Comparison of ENCODE assay signal across 19 cellular contexts in genomic region chr20:4708036-4708435, GRCh38. TPM values are rescaled to one million over a fixed set of nuclear protein-coding genes. Genes with fewer than 3 reads are reported as not detected.
DNase-seq lines count a peak whose midpoint lies in the region; ATAC-seq, FAIRE-seq and TF ChIP-seq lines count a peak whose summit lies in the region.
"Had no signal": no experiment of that assay in that cellular context is flagged by ENCODE, and none has a peak within 500 bp of the region (broad histone marks: within the 10 kb centered on the region; RNA-seq: fewer than 3 reads in every experiment).

No MANE protein-coding gene starts in this region.

- H3K4me1 ChIP-seq in HepG2 (ENCODE audit: insufficient read depth, low read length) (peaks cover 16% of the 10 kb centered on the region), right lobe of liver (no peaks in the 10 kb centered on the region), trophoblast cell (ENCODE audit: control insufficient read depth in 1 of 2, insufficient read depth in 2 of 2, low read length in 2 of 2) (peaks cover 0 to 5% of the 10 kb centered on the region in 2 experiments), testis (peaks cover 9% of the 10 kb centered on the region)

- H2BK5ac ChIP-seq in trophoblast cell (ENCODE audit: low read depth, low read length, poor library complexity) = no peak overlapping the region

- no peak overlapping the region for H3K4ac ChIP-seq in trophoblast cell (ENCODE audit: low read depth, low read length)

- intact Hi-C loops in HepG2 (cut with micrococcal nuclease; ENCODE audit: unreplicated experiment) (no loop called here), right lobe of liver (cut with DNase I) (no loop called here), testis (cut with DNase I; ENCODE audit: low total_unique reads) (no loop called here)

- no peak overlapping the region for H4K91ac ChIP-seq in trophoblast cell (ENCODE audit: low read depth, low read length)

- H3K9me3 ChIP-seq in HepG2 (ENCODE audit: low read length) = no peaks in the 10 kb centered on the region
- no peaks in the 10 kb centered on the region for H3K9me3 ChIP-seq in right lobe of liver
- no peaks in the 10 kb centered on the region for H3K9me3 ChIP-seq in trophoblast cell (ENCODE audit: insufficient read depth, low read depth, low read length)
- H3K9me3 ChIP-seq in testis = no peaks in the 10 kb centered on the region
- H3K9me3 ChIP-seq: Caco-2 had no signal

- H3K27ac ChIP-seq in HepG2 (ENCODE audit: extremely low read length, insufficient read depth, low read length) = no peak overlapping the region
- no peak overlapping the region for H3K27ac ChIP-seq in right lobe of liver
- H3K27ac ChIP-seq in trophoblast cell (ENCODE audit: low read depth, low read length) = no peak overlapping the region
- no peak overlapping the region for H3K27ac ChIP-seq in testis
- H3K27ac ChIP-seq: GM23248 had no signal

- no peak overlapping the region for H3K18ac ChIP-seq in trophoblast cell (ENCODE audit: low read length)

- H2AK5ac ChIP-seq in trophoblast cell (ENCODE audit: low read length) = no peak overlapping the region

- DNase-seq in HepG2 (ENCODE audit: low spot score) = no peak
- no peak for DNase-seq in right lobe of liver
- DNase-seq in left lobe of liver (ENCODE audit: low spot score) = peak; percentile 16
- no peak for DNase-seq in trophoblast cell
- no peak for DNase-seq in testis
- no peak for DNase-seq in NCI-H2029 (lab: John Stamatoyannopoulos, UW)
- no peak for DNase-seq in COLO668 (lab: John Stamatoyannopoulos, UW; ENCODE audit: unreplicated experiment)
- DNase-seq: 8988T; Caco-2; CD4-positive, alpha-beta memory T cell; DMS153; DND-41; GM23248; H7; HCEC 1CT had no signal

- TF ChIP-seq EP300 in HepG2 (IDR thresholded peaks at IDR 0.05; ENCODE audit: low read depth in 2 of 2, low read length in 2 of 2) (no peak), HepG2 (CRISPR knock-in tag; IDR thresholded peaks at IDR 0.05; ENCODE audit: borderline replicate concordance) (no peak)

- in situ Hi-C loops in HepG2 (cut with HindIII; ENCODE audit: extremely low pct_ligation_motif_present, low pct_unique_long_range_greater_than_20kb) = no loop called here

- no peaks in the 10 kb centered on the region for H4K20me1 ChIP-seq in HepG2 (ENCODE audit: insufficient read depth, low read length)

- ATAC-seq in HepG2 (no peak), right lobe of liver (no peak), left lobe of liver (no peak)

- no peak overlapping the region for H2BK12ac ChIP-seq in trophoblast cell (ENCODE audit: low read length)

- H3K36me3 ChIP-seq in HepG2 (replicated peaks in 1 of 2; ENCODE audit: control insufficient read depth in 1 of 2, insufficient read depth in 2 of 2, low read length in 2 of 2) = no peaks in the 10 kb centered on the region
- no peaks in the 10 kb centered on the region for H3K36me3 ChIP-seq in right lobe of liver
- H3K36me3 ChIP-seq in trophoblast cell (ENCODE audit: control insufficient read depth in 1 of 2, insufficient read depth in 2 of 2, low read length in 2 of 2) = no peaks in the 10 kb centered on the region
- H3K36me3 ChIP-seq in testis (ENCODE audit: low read depth, missing control alignments) = no peaks in the 10 kb centered on the region

- H2AFZ ChIP-seq in HepG2 (ENCODE audit: low read length) = no peak overlapping the region
- no peak overlapping the region for H2AFZ ChIP-seq in trophoblast cell (ENCODE audit: insufficient read depth, low read length, poor library complexity)
- H2AFZ ChIP-seq: GM23248 had no signal

- H3K79me1 ChIP-seq in trophoblast cell (ENCODE audit: low read length) = peaks cover 4% of the 10 kb centered on the region

- peak; percentile 15 for FAIRE-seq in HepG2 (lab: Jason Lieb, UNC)
- FAIRE-seq: G401.6, GM12892, H1 had no signal

- H3K4me3 ChIP-seq in HepG2 (replicated peaks in 1 of 3; ENCODE audit: insufficient read depth in 1 of 3, low read depth in 2 of 3, low read length in 3 of 3) (no peak overlapping the region), right lobe of liver (no peak overlapping the region), trophoblast cell (ENCODE audit: low read depth, low read length) (peak overlapping the region; percentile 37), testis (no peak overlapping the region)
- H3K4me3 ChIP-seq: GM23248 had no signal

- no peak overlapping the region for H3K23ac ChIP-seq in trophoblast cell (ENCODE audit: low read length)

- H4K12ac ChIP-seq in trophoblast cell (ENCODE audit: low read depth, low read length) = no peak overlapping the region

- TF ChIP-seq RAD21 in HepG2 (CRISPR knock-in tag; IDR thresholded peaks at IDR 0.05) = no peak

- TF ChIP-seq CTCF in HepG2 (CRISPR knock-in tag; IDR thresholded peaks at IDR 0.05) (no peak), right lobe of liver (IDR thresholded peaks at IDR 0.05) (no peak), testis (IDR thresholded peaks at IDR 0.05) (no peak)

- POLR2A ChIA-PET in HepG2 (lab: Yijun Ruan, JAX) = no interaction called here

- no peak overlapping the region for H3K14ac ChIP-seq in trophoblast cell (ENCODE audit: low read length)

- no peaks in the 10 kb centered on the region for H3K79me2 ChIP-seq in HepG2 (ENCODE audit: insufficient read depth, low read length)
- no peaks in the 10 kb centered on the region for H3K79me2 ChIP-seq in trophoblast cell (ENCODE audit: control insufficient read depth, insufficient read depth, low read length, poor library complexity)

- H2BK120ac ChIP-seq in trophoblast cell (ENCODE audit: insufficient read depth, low read length, poor library complexity) = no peak overlapping the region

- CTCF ChIA-PET in HepG2 (lab: Yijun Ruan, JAX; ENCODE audit: low intra/inter-chr PET ratio, low total read pairs) = no interaction called here

- H3K9ac ChIP-seq in HepG2 (ENCODE audit: insufficient read depth, low read depth, low read length) = no peak overlapping the region
- H3K9ac ChIP-seq in trophoblast cell (ENCODE audit: low read length) = no peak overlapping the region
- H3K9ac ChIP-seq: GM23248 had no signal

- TF ChIP-seq POLR2A in HepG2 (IDR thresholded peaks at IDR 0.05; ENCODE audit: insufficient read depth in 1 of 2, low read depth in 2 of 2, low read length in 2 of 2) = no peak
- no peak for TF ChIP-seq POLR2A in right lobe of liver (IDR thresholded peaks at IDR 0.05)
- no peak for TF ChIP-seq POLR2A in testis (IDR thresholded peaks at IDR 0.05)

- H4K8ac ChIP-seq in trophoblast cell (ENCODE audit: low read depth, low read length) = no peak overlapping the region

- H3K27me3 ChIP-seq in HepG2 (ENCODE audit: control insufficient read depth in 1 of 2, insufficient read depth in 2 of 2, low read length in 2 of 2) = peaks cover 0 to 32% of the 10 kb centered on the region in 2 experiments; a peak in 4 of 5 replicates
- H3K27me3 ChIP-seq in right lobe of liver = no peaks in the 10 kb centered on the region
- H3K27me3 ChIP-seq in trophoblast cell (ENCODE audit: insufficient read depth, low read length) = no peaks in the 10 kb centered on the region
- no peaks in the 10 kb centered on the region for H3K27me3 ChIP-seq in testis

- WGBS in HepG2 (ENCODE audit: low lambda C conversion rate) = 17% methylated on average over 3 of the region's 3 CpGs
- WGBS in right lobe of liver (ENCODE audit: insufficient coverage, low coverage, low lambda C conversion rate, missing lambda C conversion rate) = 74% methylated on average over 3 of the region's 3 CpGs
- WGBS in trophoblast cell (ENCODE audit: extremely low coverage, insufficient coverage, insufficient read length) = no CpG with 5 or more reads among the region's 3 CpGs
- WGBS in testis, 2 donors = 67 to 80% methylated on average over 3 of the region's 3 CpGs

- BruUV-seq in HepG2 (replicated peaks; lab: Mats Ljungman, UMichigan) = no TSS peak

- H3K4me2 ChIP-seq in HepG2 (ENCODE audit: low read depth, low read length) (no peak overlapping the region), trophoblast cell (ENCODE audit: low read length) (no peak overlapping the region)

RNA-seq across cellular contexts. Expression of gene PRND, which starts 13.7 kb away (rescaled TPM):
- total RNA-seq in HepG2 (2016; rRNA removed; fragmentation: Illumina TruSeq; extraction: Trizol) (not detected in 2 replicates), right lobe of liver (not detected), left lobe of liver (not detected), testis (100 to 1,000 TPM; 431 to 729 TPM)
- total RNA-seq in HepG2 (2016; cell fraction: cytosol; rRNA removed; fragmentation: Illumina TruSeq; extraction: Trizol; ENCODE audit: low read depth) = not detected in 2 replicates
- not detected in 2 replicates for total RNA-seq in HepG2 (2016; cell fraction: insoluble cytoplasmic fraction; rRNA removed; fragmentation: Illumina TruSeq; extraction: Trizol)
- total RNA-seq in HepG2 (2016; cell fraction: membrane; rRNA removed; fragmentation: Illumina TruSeq; extraction: Trizol) = not detected in 2 replicates
- not detected in 2 replicates for total RNA-seq in HepG2 (2016; cell fraction: nucleus; rRNA removed; fragmentation: Illumina TruSeq; extraction: Trizol)
- polyA plus RNA-seq in HepG2 (2011; rRNA removed) (not detected in 2 replicates), testis (ENCODE audit: insufficient read depth, low read depth, low replicate concordance) (147 TPM)
- polyA plus RNA-seq in HepG2 (2011; cell fraction: cytosol; rRNA removed) = not detected in 2 replicates
- polyA plus RNA-seq in HepG2 (2011; cell fraction: nucleus; rRNA removed) = not detected in 2 replicates
- polyA plus RNA-seq in HepG2 (2012) = not detected in 2 replicates
- not detected in 2 replicates for polyA plus RNA-seq in HepG2 (2016; cell fraction: cytosol; fragmentation: Illumina TruSeq; extraction: Trizol; ENCODE audit: low read depth)
- not detected in 2 replicates for polyA plus RNA-seq in HepG2 (2016; cell fraction: insoluble cytoplasmic fraction; fragmentation: Illumina TruSeq; extraction: Trizol; ENCODE audit: low read depth)
- polyA plus RNA-seq in HepG2 (2016; cell fraction: membrane; fragmentation: Illumina TruSeq; extraction: Trizol; ENCODE audit: low read depth) = not detected in 2 replicates
- polyA plus RNA-seq in HepG2 (2016; cell fraction: nucleus; fragmentation: Illumina TruSeq; extraction: Trizol; ENCODE audit: insufficient read depth, low read depth) = not detected in 2 replicates
- polyA minus RNA-seq in HepG2 (2011; rRNA and poly(A)+ RNA removed; ENCODE audit: low replicate concordance) = not detected in 2 replicates
- polyA minus RNA-seq in HepG2 (2011; cell fraction: cytosol; rRNA and poly(A)+ RNA removed) = not detected in 2 replicates
- polyA minus RNA-seq in HepG2 (2011; cell fraction: nucleus; rRNA and poly(A)+ RNA removed) = not detected in 2 replicates
- polyA plus RNA-seq in trophoblast cell (2013) = 0.01 TPM in 1 of 2 replicates, not detected in the other
- total RNA-seq: Caco-2; CD4-positive, alpha-beta memory T cell; GM23248 had no signal
- polyA plus RNA-seq: BJ, GM23248 had no signal

RNA-seq across cellular contexts. Expression of gene PRNP, which starts 21.8 kb away (rescaled TPM):
- 49.5 and 90.2 TPM in 2 replicates for total RNA-seq in HepG2 (2016; rRNA removed; fragmentation: Illumina TruSeq; extraction: Trizol)
- total RNA-seq in HepG2 (2016; cell fraction: cytosol; rRNA removed; fragmentation: Illumina TruSeq; extraction: Trizol; ENCODE audit: low read depth) = 13.4 and 13.5 TPM in 2 replicates
- 46.2 and 90.7 TPM in 2 replicates for total RNA-seq in HepG2 (2016; cell fraction: insoluble cytoplasmic fraction; rRNA removed; fragmentation: Illumina TruSeq; extraction: Trizol)
- 34.2 and 39.7 TPM in 2 replicates for total RNA-seq in HepG2 (2016; cell fraction: membrane; rRNA removed; fragmentation: Illumina TruSeq; extraction: Trizol)
- 74.6 and 91.1 TPM in 2 replicates for total RNA-seq in HepG2 (2016; cell fraction: nucleus; rRNA removed; fragmentation: Illumina TruSeq; extraction: Trizol)
- 176 and 203 TPM in 2 replicates for polyA plus RNA-seq in HepG2 (2011; rRNA removed)
- 188 and 194 TPM in 2 replicates for polyA plus RNA-seq in HepG2 (2011; cell fraction: cytosol; rRNA removed)
- polyA plus RNA-seq in HepG2 (2011; cell fraction: nucleus; rRNA removed) = 48.0 and 50.3 TPM in 2 replicates
- 103 and 105 TPM in 2 replicates for polyA plus RNA-seq in HepG2 (2012)
- 10.8 and 11.8 TPM in 2 replicates for polyA plus RNA-seq in HepG2 (2016; cell fraction: cytosol; fragmentation: Illumina TruSeq; extraction: Trizol; ENCODE audit: low read depth)
- 56.4 and 59.5 TPM in 2 replicates for polyA plus RNA-seq in HepG2 (2016; cell fraction: insoluble cytoplasmic fraction; fragmentation: Illumina TruSeq; extraction: Trizol; ENCODE audit: low read depth)
- polyA plus RNA-seq in HepG2 (2016; cell fraction: membrane; fragmentation: Illumina TruSeq; extraction: Trizol; ENCODE audit: low read depth) = 24.0 and 24.5 TPM in 2 replicates
- 131 and 138 TPM in 2 replicates for polyA plus RNA-seq in HepG2 (2016; cell fraction: nucleus; fragmentation: Illumina TruSeq; extraction: Trizol; ENCODE audit: insufficient read depth, low read depth)
- 95.4 and 192 TPM in 2 replicates for polyA minus RNA-seq in HepG2 (2011; rRNA and poly(A)+ RNA removed; ENCODE audit: low replicate concordance)
- polyA minus RNA-seq in HepG2 (2011; cell fraction: cytosol; rRNA and poly(A)+ RNA removed) = 126 and 147 TPM in 2 replicates
- 25.6 and 36.6 TPM in 2 replicates for polyA minus RNA-seq in HepG2 (2011; cell fraction: nucleus; rRNA and poly(A)+ RNA removed)
- 10 to 100 TPM; 20.8 to 59.9 (median 41.7) TPM for total RNA-seq in right lobe of liver
- total RNA-seq in left lobe of liver = 20.5 TPM
- 27.8 and 28.5 TPM in 2 replicates for polyA plus RNA-seq in trophoblast cell (2013)
- 100 to 1,000 TPM; 126 to 238 TPM for total RNA-seq in testis
- 171 TPM for polyA plus RNA-seq in testis (ENCODE audit: insufficient read depth, low read depth, low replicate concordance)

Comparison
In these comparisons a context has a peak if more than half of its experiments do, and no peak if none do; other contexts are left out.
1. RNA of gene PRND, which starts 13.7 kb away (total RNA-seq): 431 to 729 TPM in testis; not detected in HepG2, not detected in right lobe of liver and not detected in left lobe of liver (single experiment); every median in the first group is over 100 times any median in the second.